In the genomic region with DNA sequence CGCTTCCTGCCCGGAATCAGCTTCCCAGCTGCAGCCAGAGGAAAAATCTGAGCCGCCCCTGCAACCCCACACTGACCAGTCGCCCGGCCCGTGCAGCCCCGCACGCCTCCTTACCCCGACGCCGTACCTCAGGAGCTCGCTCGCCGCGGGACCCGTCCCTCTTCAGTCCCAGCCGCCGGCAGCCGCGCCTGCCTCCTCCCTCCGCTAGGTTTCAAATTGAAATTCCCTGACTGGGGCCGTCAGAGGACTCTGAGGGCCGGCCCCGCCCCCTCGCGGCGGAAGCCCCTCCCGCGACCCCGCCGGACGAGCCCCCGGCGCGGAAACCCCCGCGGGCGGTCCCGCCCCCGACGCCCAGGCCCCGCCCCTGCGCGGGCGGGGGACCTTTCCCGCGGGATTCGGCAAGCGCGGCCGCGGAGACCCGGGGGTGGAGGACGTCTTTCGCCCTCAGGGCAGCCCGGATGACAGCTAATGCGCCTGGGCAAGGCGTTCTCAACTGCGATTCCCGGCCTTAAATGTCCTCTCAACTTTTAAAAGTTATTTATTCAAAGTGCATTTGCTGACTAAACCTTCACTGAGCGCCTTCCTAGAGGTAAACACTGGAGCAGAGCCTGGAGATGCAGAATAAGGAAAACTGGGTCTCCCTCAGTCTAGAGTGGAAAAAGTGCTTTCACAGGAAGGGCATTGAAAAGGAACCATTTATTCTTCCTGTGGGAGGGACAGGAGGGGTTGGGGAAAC, we compare ENCODE assay signal across 1 cellular context.
TF ChIP-seq lines count a peak whose summit lies in the region.

A gene (minus strand): TSS at position 218 of the 736 bp plus-strand sequence. CDS start 106,760 bp downstream, outside the sequence.

TF ChIP-seq in HepG2, 621 proteins besides CTCF, POLR2A, EP300 and RAD21 (continued from another document and continues in another):
- TF ChIP-seq, protein P1, sequence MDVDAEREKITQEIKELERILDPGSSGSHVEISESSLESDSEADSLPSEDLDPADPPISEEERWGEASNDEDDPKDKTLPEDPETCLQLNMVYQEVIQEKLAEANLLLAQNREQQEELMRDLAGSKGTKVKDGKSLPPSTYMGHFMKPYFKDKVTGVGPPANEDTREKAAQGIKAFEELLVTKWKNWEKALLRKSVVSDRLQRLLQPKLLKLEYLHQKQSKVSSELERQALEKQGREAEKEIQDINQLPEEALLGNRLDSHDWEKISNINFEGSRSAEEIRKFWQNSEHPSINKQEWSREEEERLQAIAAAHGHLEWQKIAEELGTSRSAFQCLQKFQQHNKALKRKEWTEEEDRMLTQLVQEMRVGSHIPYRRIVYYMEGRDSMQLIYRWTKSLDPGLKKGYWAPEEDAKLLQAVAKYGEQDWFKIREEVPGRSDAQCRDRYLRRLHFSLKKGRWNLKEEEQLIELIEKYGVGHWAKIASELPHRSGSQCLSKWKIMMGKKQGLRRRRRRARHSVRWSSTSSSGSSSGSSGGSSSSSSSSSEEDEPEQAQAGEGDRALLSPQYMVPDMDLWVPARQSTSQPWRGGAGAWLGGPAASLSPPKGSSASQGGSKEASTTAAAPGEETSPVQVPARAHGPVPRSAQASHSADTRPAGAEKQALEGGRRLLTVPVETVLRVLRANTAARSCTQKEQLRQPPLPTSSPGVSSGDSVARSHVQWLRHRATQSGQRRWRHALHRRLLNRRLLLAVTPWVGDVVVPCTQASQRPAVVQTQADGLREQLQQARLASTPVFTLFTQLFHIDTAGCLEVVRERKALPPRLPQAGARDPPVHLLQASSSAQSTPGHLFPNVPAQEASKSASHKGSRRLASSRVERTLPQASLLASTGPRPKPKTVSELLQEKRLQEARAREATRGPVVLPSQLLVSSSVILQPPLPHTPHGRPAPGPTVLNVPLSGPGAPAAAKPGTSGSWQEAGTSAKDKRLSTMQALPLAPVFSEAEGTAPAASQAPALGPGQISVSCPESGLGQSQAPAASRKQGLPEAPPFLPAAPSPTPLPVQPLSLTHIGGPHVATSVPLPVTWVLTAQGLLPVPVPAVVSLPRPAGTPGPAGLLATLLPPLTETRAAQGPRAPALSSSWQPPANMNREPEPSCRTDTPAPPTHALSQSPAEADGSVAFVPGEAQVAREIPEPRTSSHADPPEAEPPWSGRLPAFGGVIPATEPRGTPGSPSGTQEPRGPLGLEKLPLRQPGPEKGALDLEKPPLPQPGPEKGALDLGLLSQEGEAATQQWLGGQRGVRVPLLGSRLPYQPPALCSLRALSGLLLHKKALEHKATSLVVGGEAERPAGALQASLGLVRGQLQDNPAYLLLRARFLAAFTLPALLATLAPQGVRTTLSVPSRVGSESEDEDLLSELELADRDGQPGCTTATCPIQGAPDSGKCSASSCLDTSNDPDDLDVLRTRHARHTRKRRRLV (CRISPR knock-in tag; IDR thresholded peaks at IDR 0.05): peak; percentile 6; the same call in 1 of the 2 replicates
- TF ChIP-seq SIN3B (IDR thresholded peaks at IDR 0.05; ENCODE audit: low read length) (peak; percentile 88), POLR2AphosphoS2 (IDR thresholded peaks at IDR 0.05; ENCODE audit: low read depth, low read length) (no peak), ZNF501 (CRISPR knock-in tag; IDR thresholded peaks at IDR 0.05) (peak; percentile 39; the same call in 1 of the 2 replicates), SATB2 (CRISPR knock-in tag; IDR thresholded peaks at IDR 0.05) (no peak), RELA (CRISPR knock-in tag; IDR thresholded peaks at IDR 0.05) (0 out of 2 replicates have a peak, but pooled peaks have one; percentile 64), TP53 (CRISPR knock-in tag; conservative IDR thresholded peaks at IDR 0.05) (no peak), IRX3 (CRISPR knock-in tag; IDR thresholded peaks at IDR 0.05; ENCODE audit: borderline replicate concordance, low read depth) (0 out of 2 replicates have a peak, but pooled peaks have one; percentile 21), KLF13 (CRISPR knock-in tag; IDR thresholded peaks at IDR 0.05) (no peak), ZNF83 (CRISPR knock-in tag; IDR thresholded peaks at IDR 0.05; ENCODE audit: borderline replicate concordance) (no peak), ZNF326 (CRISPR knock-in tag; IDR thresholded peaks at IDR 0.05; ENCODE audit: borderline replicate concordance) (no peak), ZNF101 (CRISPR knock-in tag; IDR thresholded peaks at IDR 0.05; ENCODE audit: borderline replicate concordance, low read depth) (no peak), ZNF235 (CRISPR knock-in tag; IDR thresholded peaks at IDR 0.05; ENCODE audit: borderline replicate concordance) (peak; percentile 77; the same call in 1 of the 2 replicates), NFYC (CRISPR knock-in tag; IDR thresholded peaks at IDR 0.05) (no peak), HCFC1 (IDR thresholded peaks at IDR 0.05; ENCODE audit: low read depth, low read length) (no peak), ZNF644 (CRISPR knock-in tag; IDR thresholded peaks at IDR 0.05; ENCODE audit: low read depth) (no peak), SRF (IDR thresholded peaks at IDR 0.05; ENCODE audit: low read depth, low read length) (no peak), ZNF30 (CRISPR knock-in tag; IDR thresholded peaks at IDR 0.05) (no peak), SMYD3 (CRISPR knock-in tag; IDR thresholded peaks at IDR 0.05) (no peak), KDM2A (CRISPR knock-in tag; IDR thresholded peaks at IDR 0.05; ENCODE audit: borderline replicate concordance, low read depth) (peak; percentile 57), ZSCAN31 (CRISPR knock-in tag; IDR thresholded peaks at IDR 0.05; ENCODE audit: low read depth) (no peak; the same call in 1 of the 2 replicates), HNRNPH1 (optimal IDR thresholded peaks at IDR 0.05; ENCODE audit: low read depth, low read length) (no peak), ATM (IDR thresholded peaks at IDR 0.05; ENCODE audit: borderline replicate concordance) (no peak), MIER2 (CRISPR knock-in tag; IDR thresholded peaks at IDR 0.05) (peak; percentile 20; the same call in 1 of the 2 replicates), ZNF550 (CRISPR knock-in tag; IDR thresholded peaks at IDR 0.05; ENCODE audit: borderline replicate concordance) (no peak), FOXK2 (IDR thresholded peaks at IDR 0.05) (no peak), PITX1 (CRISPR knock-in tag; IDR thresholded peaks at IDR 0.05) (peak; percentile 33; the same call in 1 of the 2 replicates), ZC3H13 (CRISPR knock-in tag; IDR thresholded peaks at IDR 0.05) (no peak), NFKBIZ (CRISPR knock-in tag; IDR thresholded peaks at IDR 0.05) (no peak), ZNF567 (CRISPR knock-in tag; IDR thresholded peaks at IDR 0.05; ENCODE audit: borderline replicate concordance) (no peak), SNAPC2 (CRISPR knock-in tag; IDR thresholded peaks at IDR 0.05) (0 out of 2 replicates have a peak, but pooled peaks have one; percentile 17), PTBP1 (IDR thresholded peaks at IDR 0.05; ENCODE audit: low read depth, low read length, poor library complexity, severe bottlenecking) (no peak), U2AF2 (IDR thresholded peaks at IDR 0.05; ENCODE audit: low read depth, low read length) (no peak), PHF5A (CRISPR knock-in tag; IDR thresholded peaks at IDR 0.05; ENCODE audit: low read depth, unreplicated experiment) (no peak)
- TF ChIP-seq, protein P2, sequence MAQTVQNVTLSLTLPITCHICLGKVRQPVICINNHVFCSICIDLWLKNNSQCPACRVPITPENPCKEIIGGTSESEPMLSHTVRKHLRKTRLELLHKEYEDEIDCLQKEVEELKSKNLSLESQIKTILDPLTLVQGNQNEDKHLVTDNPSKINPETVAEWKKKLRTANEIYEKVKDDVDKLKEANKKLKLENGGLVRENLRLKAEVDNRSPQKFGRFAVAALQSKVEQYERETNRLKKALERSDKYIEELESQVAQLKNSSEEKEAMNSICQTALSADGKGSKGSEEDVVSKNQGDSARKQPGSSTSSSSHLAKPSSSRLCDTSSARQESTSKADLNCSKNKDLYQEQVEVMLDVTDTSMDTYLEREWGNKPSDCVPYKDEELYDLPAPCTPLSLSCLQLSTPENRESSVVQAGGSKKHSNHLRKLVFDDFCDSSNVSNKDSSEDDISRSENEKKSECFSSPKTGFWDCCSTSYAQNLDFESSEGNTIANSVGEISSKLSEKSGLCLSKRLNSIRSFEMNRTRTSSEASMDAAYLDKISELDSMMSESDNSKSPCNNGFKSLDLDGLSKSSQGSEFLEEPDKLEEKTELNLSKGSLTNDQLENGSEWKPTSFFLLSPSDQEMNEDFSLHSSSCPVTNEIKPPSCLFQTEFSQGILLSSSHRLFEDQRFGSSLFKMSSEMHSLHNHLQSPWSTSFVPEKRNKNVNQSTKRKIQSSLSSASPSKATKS (CRISPR knock-in tag; IDR thresholded peaks at IDR 0.05): no peak
- TF ChIP-seq, protein P3, sequence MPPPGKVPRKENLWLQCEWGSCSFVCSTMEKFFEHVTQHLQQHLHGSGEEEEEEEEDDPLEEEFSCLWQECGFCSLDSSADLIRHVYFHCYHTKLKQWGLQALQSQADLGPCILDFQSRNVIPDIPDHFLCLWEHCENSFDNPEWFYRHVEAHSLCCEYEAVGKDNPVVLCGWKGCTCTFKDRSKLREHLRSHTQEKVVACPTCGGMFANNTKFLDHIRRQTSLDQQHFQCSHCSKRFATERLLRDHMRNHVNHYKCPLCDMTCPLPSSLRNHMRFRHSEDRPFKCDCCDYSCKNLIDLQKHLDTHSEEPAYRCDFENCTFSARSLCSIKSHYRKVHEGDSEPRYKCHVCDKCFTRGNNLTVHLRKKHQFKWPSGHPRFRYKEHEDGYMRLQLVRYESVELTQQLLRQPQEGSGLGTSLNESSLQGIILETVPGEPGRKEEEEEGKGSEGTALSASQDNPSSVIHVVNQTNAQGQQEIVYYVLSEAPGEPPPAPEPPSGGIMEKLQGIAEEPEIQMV (CRISPR knock-in tag; IDR thresholded peaks at IDR 0.05; ENCODE audit: low read depth): no peak
- TF ChIP-seq, protein P4, sequence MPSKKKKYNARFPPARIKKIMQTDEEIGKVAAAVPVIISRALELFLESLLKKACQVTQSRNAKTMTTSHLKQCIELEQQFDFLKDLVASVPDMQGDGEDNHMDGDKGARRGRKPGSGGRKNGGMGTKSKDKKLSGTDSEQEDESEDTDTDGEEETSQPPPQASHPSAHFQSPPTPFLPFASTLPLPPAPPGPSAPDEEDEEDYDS (CRISPR knock-in tag; IDR thresholded peaks at IDR 0.05): peak; percentile 48
- TF ChIP-seq, protein P5, sequence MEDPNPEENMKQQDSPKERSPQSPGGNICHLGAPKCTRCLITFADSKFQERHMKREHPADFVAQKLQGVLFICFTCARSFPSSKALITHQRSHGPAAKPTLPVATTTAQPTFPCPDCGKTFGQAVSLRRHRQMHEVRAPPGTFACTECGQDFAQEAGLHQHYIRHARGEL (CRISPR knock-in tag; IDR thresholded peaks at IDR 0.05): no peak
- TF ChIP-seq, protein P6, sequence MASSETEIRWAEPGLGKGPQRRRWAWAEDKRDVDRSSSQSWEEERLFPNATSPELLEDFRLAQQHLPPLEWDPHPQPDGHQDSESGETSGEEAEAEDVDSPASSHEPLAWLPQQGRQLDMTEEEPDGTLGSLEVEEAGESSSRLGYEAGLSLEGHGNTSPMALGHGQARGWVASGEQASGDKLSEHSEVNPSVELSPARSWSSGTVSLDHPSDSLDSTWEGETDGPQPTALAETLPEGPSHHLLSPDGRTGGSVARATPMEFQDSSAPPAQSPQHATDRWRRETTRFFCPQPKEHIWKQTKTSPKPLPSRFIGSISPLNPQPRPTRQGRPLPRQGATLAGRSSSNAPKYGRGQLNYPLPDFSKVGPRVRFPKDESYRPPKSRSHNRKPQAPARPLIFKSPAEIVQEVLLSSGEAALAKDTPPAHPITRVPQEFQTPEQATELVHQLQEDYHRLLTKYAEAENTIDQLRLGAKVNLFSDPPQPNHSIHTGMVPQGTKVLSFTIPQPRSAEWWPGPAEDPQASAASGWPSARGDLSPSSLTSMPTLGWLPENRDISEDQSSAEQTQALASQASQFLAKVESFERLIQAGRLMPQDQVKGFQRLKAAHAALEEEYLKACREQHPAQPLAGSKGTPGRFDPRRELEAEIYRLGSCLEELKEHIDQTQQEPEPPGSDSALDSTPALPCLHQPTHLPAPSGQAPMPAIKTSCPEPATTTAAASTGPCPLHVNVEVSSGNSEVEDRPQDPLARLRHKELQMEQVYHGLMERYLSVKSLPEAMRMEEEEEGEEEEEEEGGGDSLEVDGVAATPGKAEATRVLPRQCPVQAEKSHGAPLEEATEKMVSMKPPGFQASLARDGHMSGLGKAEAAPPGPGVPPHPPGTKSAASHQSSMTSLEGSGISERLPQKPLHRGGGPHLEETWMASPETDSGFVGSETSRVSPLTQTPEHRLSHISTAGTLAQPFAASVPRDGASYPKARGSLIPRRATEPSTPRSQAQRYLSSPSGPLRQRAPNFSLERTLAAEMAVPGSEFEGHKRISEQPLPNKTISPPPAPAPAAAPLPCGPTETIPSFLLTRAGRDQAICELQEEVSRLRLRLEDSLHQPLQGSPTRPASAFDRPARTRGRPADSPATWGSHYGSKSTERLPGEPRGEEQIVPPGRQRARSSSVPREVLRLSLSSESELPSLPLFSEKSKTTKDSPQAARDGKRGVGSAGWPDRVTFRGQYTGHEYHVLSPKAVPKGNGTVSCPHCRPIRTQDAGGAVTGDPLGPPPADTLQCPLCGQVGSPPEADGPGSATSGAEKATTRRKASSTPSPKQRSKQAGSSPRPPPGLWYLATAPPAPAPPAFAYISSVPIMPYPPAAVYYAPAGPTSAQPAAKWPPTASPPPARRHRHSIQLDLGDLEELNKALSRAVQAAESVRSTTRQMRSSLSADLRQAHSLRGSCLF (CRISPR knock-in tag; IDR thresholded peaks at IDR 0.05; ENCODE audit: borderline replicate concordance): no peak
- TF ChIP-seq, protein P7, sequence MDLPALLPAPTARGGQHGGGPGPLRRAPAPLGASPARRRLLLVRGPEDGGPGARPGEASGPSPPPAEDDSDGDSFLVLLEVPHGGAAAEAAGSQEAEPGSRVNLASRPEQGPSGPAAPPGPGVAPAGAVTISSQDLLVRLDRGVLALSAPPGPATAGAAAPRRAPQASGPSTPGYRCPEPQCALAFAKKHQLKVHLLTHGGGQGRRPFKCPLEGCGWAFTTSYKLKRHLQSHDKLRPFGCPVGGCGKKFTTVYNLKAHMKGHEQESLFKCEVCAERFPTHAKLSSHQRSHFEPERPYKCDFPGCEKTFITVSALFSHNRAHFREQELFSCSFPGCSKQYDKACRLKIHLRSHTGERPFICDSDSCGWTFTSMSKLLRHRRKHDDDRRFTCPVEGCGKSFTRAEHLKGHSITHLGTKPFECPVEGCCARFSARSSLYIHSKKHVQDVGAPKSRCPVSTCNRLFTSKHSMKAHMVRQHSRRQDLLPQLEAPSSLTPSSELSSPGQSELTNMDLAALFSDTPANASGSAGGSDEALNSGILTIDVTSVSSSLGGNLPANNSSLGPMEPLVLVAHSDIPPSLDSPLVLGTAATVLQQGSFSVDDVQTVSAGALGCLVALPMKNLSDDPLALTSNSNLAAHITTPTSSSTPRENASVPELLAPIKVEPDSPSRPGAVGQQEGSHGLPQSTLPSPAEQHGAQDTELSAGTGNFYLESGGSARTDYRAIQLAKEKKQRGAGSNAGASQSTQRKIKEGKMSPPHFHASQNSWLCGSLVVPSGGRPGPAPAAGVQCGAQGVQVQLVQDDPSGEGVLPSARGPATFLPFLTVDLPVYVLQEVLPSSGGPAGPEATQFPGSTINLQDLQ (CRISPR knock-in tag; IDR thresholded peaks at IDR 0.05): no peak
- TF ChIP-seq, protein P8, sequence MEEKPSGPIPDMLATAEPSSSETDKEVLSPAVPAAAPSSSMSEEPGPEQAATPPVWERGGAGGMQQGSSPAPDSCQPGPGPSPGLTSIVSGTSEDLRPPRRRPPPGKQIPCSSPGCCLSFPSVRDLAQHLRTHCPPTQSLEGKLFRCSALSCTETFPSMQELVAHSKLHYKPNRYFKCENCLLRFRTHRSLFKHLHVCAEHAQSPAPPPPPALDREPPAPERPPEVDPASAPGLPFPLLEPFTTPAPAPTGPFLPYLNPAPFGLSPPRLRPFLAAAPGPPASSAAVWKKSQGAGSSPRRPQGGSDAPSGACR (CRISPR knock-in tag; IDR thresholded peaks at IDR 0.05): no peak
